Comparison of ENCODE assay signal across 8 cellular contexts in the genomic region with DNA sequence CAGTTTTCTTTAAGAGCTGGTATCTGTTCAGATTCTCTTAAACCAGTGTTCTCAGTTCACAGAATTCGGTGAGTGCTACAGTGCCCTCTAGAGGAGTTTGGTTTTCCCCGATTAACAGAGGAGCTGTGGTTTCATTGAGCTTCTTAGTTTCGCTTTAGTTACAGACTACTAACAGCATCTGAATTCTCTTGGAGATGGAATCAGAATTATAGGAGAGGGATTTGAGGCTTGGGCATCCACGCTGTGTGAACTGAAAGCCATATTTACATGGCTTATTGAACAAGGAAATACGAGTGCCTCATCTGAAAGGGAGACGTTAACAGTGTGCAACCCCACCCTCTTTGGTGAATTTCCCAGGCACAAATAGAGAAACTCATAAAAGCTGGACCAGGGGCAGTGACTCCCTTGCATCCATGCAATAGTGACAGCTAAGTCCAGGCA.
A peak's percentile ranks its signal among the peaks of the same experiment; 100 is the strongest.
DNase-seq lines count a peak whose midpoint lies in the region; ATAC-seq, FAIRE-seq and TF ChIP-seq lines count a peak whose summit lies in the region.

No MANE protein-coding gene starts in this region.

- H3K27ac Mint-ChIP-seq in nephron progenitor cell = no peak overlapping the region

- no peaks in the 10 kb centered on the region for H3K36me3 ChIP-seq in WERI-Rb-1

- no peaks in the 10 kb centered on the region for H3K36me3 Mint-ChIP-seq in nephron progenitor cell (ENCODE audit: low read depth)

- H3K27ac ChIP-seq in WERI-Rb-1 (no peak overlapping the region), foreskin keratinocyte (peak overlapping the region; percentile 34)

- H3K27me3 Mint-ChIP-seq in nephron progenitor cell (ENCODE audit: low read depth, poor library complexity) = peaks cover 4% of the 10 kb centered on the region

- no peaks in the 10 kb centered on the region for H3K9me3 Mint-ChIP-seq in nephron progenitor cell

- peak; percentile 66 for FAIRE-seq in GM19239 (lab: Jason Lieb, UNC)

- H3K4me3 ChIP-seq in WERI-Rb-1 (ENCODE audit: low read depth, low read length) = peak overlapping the region; percentile 48

- H3K27me3 ChIP-seq in WERI-Rb-1 (ENCODE audit: insufficient read depth, low read depth, severe bottlenecking) (no peaks in the 10 kb centered on the region), foreskin keratinocyte (no peaks in the 10 kb centered on the region)

- TF ChIP-seq CTCF in WERI-Rb-1 (IDR thresholded peaks at IDR 0.05; ENCODE audit: low read depth, low read length) (peak; percentile 88), foreskin keratinocyte (conservative IDR thresholded peaks at IDR 0.05) (peak; percentile 85), nephron progenitor cell (IDR thresholded peaks at IDR 0.05) (peak; percentile 62)

- peaks cover 2% of the 10 kb centered on the region for H3K4me1 ChIP-seq in foreskin keratinocyte

- ATAC-seq in HG03196 (IDR thresholded peaks at IDR 0.05; ENCODE audit: unreplicated experiment) (peak; percentile 98), foreskin keratinocyte (peak; percentile 96)

- DNase-seq in COR-L47 (lab: John Stamatoyannopoulos, UW) (peak; percentile 85), GM19239 (ENCODE audit: insufficient read length, low spot score) (peak; percentile 15), NCI-H2171 treated with DMSO at 0.1 percent for 48 hours (lab: John Stamatoyannopoulos, UW) (peak; percentile 65), WERI-Rb-1 (peak; percentile 80), foreskin keratinocyte (peak; percentile 47 to 71), nephron progenitor cell (peak; percentile 33)
- no peak for DNase-seq in central memory CD4-positive, alpha-beta T cell

- H3K4me1 Mint-ChIP-seq in nephron progenitor cell = peaks cover 6% of the 10 kb centered on the region

- peak overlapping the region; percentile 75 for H3K4me3 Mint-ChIP-seq in nephron progenitor cell

- no peaks in the 10 kb centered on the region for H3K9me3 ChIP-seq in WERI-Rb-1 (ENCODE audit: severe bottlenecking)
